In genomic region chr13:40064723-40065122, GRCh38 we compare ENCODE assay signal across 12 cellular contexts.
DNase-seq lines count a peak whose midpoint lies in the region; ATAC-seq and TF ChIP-seq lines count a peak whose summit lies in the region.
"Had no signal": no experiment of that assay in that cellular context is flagged by ENCODE, and none has a peak within 500 bp of the region (broad histone marks: within the 10 kb centered on the region; RNA-seq: fewer than 3 reads in every experiment).

No MANE protein-coding gene starts in this region.

- POLR2A ChIA-PET in naive thymus-derived CD8-positive, alpha-beta T cell (lab: Charles Lee): no interaction called here

- H2BK15ac ChIP-seq in mesenchymal stem cell (ENCODE audit: low read depth, poor library complexity, severe bottlenecking): no peak overlapping the region

- no peak overlapping the region for H3K27ac ChIP-seq in mesenchymal stem cell (ENCODE audit: low read length, poor library complexity, severe bottlenecking)

- peaks cover 8 to 18% (median 13%) of the 10 kb centered on the region in 4 donors for H3K4me1 Mint-ChIP-seq in naive thymus-derived CD8-positive, alpha-beta T cell

- H3K4me1 ChIP-seq in mesenchymal stem cell (ENCODE audit: control insufficient read depth, insufficient read depth, low read depth, low read length): peaks cover 3% of the 10 kb centered on the region

- TF ChIP-seq CTCF in AG09319 (IDR thresholded peaks at IDR 0.05; ENCODE audit: low read depth, low read length): no peak
- no peak for TF ChIP-seq CTCF in astrocyte of the spinal cord (IDR thresholded peaks at IDR 0.05; ENCODE audit: low read depth, low read length)

- H3K4me2 ChIP-seq in mesenchymal stem cell (ENCODE audit: low read length, poor library complexity, severe bottlenecking): no peak overlapping the region

- 60% methylated on average over 2 of the region's 3 CpGs for WGBS in mesenchymal stem cell

- H3K36me3 ChIP-seq in mesenchymal stem cell (ENCODE audit: control insufficient read depth in 1 of 2, insufficient read depth in 2 of 2, low read depth in 1 of 2, low read length in 2 of 2): no peaks in the 10 kb centered on the region

- H3K4me3 Mint-ChIP-seq in naive thymus-derived CD8-positive, alpha-beta T cell: no peak overlapping the region
- H3K4me3 Mint-ChIP-seq: activated CD4-positive, alpha-beta T cell treated with anti-CD3 and anti-CD28 coated beads for 36 hours; IgD-negative memory B cell had no signal

- no peak for ATAC-seq in HG02885 (IDR thresholded peaks at IDR 0.05; ENCODE audit: poor library complexity, unreplicated experiment)
- ATAC-seq in naive thymus-derived CD8-positive, alpha-beta T cell: no peak
- ATAC-seq: activated CD4-positive, alpha-beta T cell treated with anti-CD3 and anti-CD28 coated beads for 36 hours; Right ventricle myocardium inferior had no signal

- no peak overlapping the region for H2BK12ac ChIP-seq in mesenchymal stem cell (ENCODE audit: low read length in 2 of 2)

- no peak overlapping the region for H2AFZ ChIP-seq in mesenchymal stem cell (ENCODE audit: low read depth, low read length)

- H3K18ac ChIP-seq in mesenchymal stem cell (ENCODE audit: low read depth in 1 of 2, low read length in 2 of 2): no peak overlapping the region

- no peak overlapping the region for H2AK5ac ChIP-seq in mesenchymal stem cell (ENCODE audit: low read length, severe bottlenecking)

- H3K4me3 ChIP-seq in astrocyte of the spinal cord (ENCODE audit: low read depth, low read length) (no peak overlapping the region), mesenchymal stem cell (ENCODE audit: insufficient read depth in 1 of 2, low read depth in 1 of 2, low read length in 2 of 2) (no peak overlapping the region)

- no peak overlapping the region for H2BK5ac ChIP-seq in mesenchymal stem cell (ENCODE audit: low read depth, low read length, poor library complexity, severe bottlenecking)

- peak overlapping the region; percentile 13 for H3K9ac ChIP-seq in mesenchymal stem cell (ENCODE audit: low read length)

- no peak overlapping the region for H3K27ac Mint-ChIP-seq in naive thymus-derived CD8-positive, alpha-beta T cell
- H3K27ac Mint-ChIP-seq: activated CD4-positive, alpha-beta T cell treated with anti-CD3 and anti-CD28 coated beads for 36 hours; IgD-negative memory B cell had no signal

- H3K4ac ChIP-seq in mesenchymal stem cell (ENCODE audit: low read depth in 1 of 2, low read length in 2 of 2): no peak overlapping the region

- peaks cover 0 to 31% of the 10 kb centered on the region in 2 experiments for H3K27me3 ChIP-seq in mesenchymal stem cell (ENCODE audit: control insufficient read depth in 1 of 2, insufficient read depth in 1 of 2, low read length in 2 of 2)

- no peak overlapping the region for H4K8ac ChIP-seq in mesenchymal stem cell (ENCODE audit: low read length)

- H3K9me3 Mint-ChIP-seq in naive thymus-derived CD8-positive, alpha-beta T cell: no peaks in the 10 kb centered on the region
- H3K9me3 Mint-ChIP-seq: IgD-negative memory B cell had no signal

- no peak overlapping the region for H3K14ac ChIP-seq in mesenchymal stem cell (ENCODE audit: low read length in 2 of 2)

- H3K79me1 ChIP-seq in mesenchymal stem cell (replicated peaks; ENCODE audit: low read length, poor library complexity, severe bottlenecking): no peaks in the 10 kb centered on the region

- no peaks in the 10 kb centered on the region for H3K9me3 ChIP-seq in mesenchymal stem cell (ENCODE audit: control insufficient read depth, low read length)

- no peak overlapping the region for H2BK120ac ChIP-seq in mesenchymal stem cell (ENCODE audit: low read depth, low read length)

- no peak overlapping the region for H4K91ac ChIP-seq in mesenchymal stem cell (ENCODE audit: low read length)

- H3K23ac ChIP-seq in mesenchymal stem cell (ENCODE audit: low read length in 2 of 2): no peak overlapping the region

- in situ Hi-C loops in astrocyte of the spinal cord (cut with HindIII; ENCODE audit: low sequenced_read_pairs): no loop called here

- H3K27me3 Mint-ChIP-seq in naive thymus-derived CD8-positive, alpha-beta T cell: no peaks in the 10 kb centered on the region
- H3K27me3 Mint-ChIP-seq: activated CD4-positive, alpha-beta T cell treated with anti-CD3 and anti-CD28 coated beads for 36 hours; IgD-negative memory B cell had no signal

- peak; percentile 19 for DNase-seq in AG09319 (ENCODE audit: extremely low read depth, low read depth)
- DNase-seq in HT1080 (ENCODE audit: low read depth): peak; percentile 81
- DNase-seq in astrocyte of the spinal cord (ENCODE audit: low read depth, low spot score): peak; percentile 66
- peak; percentile 67 for DNase-seq in mesenchymal stem cell
- DNase-seq in medulla oblongata (ENCODE audit: extremely low spot score): no peak
- no peak for DNase-seq in DMS79 (lab: John Stamatoyannopoulos, UW)
- no peak for DNase-seq in naive thymus-derived CD8-positive, alpha-beta T cell
- DNase-seq: activated CD4-positive, alpha-beta T cell treated with anti-CD3 and anti-CD28 coated beads for 36 hours; activated gamma-delta T cell had no signal

- H3K36me3 Mint-ChIP-seq in naive thymus-derived CD8-positive, alpha-beta T cell: no peaks in the 10 kb centered on the region
- H3K36me3 Mint-ChIP-seq: IgD-negative memory B cell had no signal

Comparison
In these comparisons a context has a peak if more than half of its experiments do, and no peak if none do; other contexts are left out.
1. DNase-seq: peak in AG09319 (single experiment), HT1080 (single experiment), astrocyte of the spinal cord (single experiment) and mesenchymal stem cell (single experiment); none in medulla oblongata (single experiment), DMS79 (single experiment) and naive thymus-derived CD8-positive, alpha-beta T cell (0 of 10).